In genomic region chr1:107952989-107953388, GRCh38 we compare ENCODE assay signal across 12 cellular contexts. TPM values are rescaled to one million over a fixed set of nuclear protein-coding genes. Genes with fewer than 3 reads are reported as not detected.
DNase-seq lines count a peak whose midpoint lies in the region; ATAC-seq, FAIRE-seq and TF ChIP-seq lines count a peak whose summit lies in the region.
"Had no signal": no experiment of that assay in that cellular context is flagged by ENCODE, and none has a peak within 500 bp of the region (broad histone marks: within the 10 kb centered on the region; RNA-seq: fewer than 3 reads in every experiment).

No MANE protein-coding gene starts in this region.

- H3K4me1 ChIP-seq in endothelial cell of umbilical vein (ENCODE audit: control insufficient read depth, extremely low read depth, insufficient read depth, low read length) (peaks cover 13% of the 10 kb centered on the region), Peyer's patch (no peaks in the 10 kb centered on the region)
- H3K4me1 ChIP-seq: Caco-2 had no signal

- H2AFZ ChIP-seq in endothelial cell of umbilical vein (ENCODE audit: low read depth, low read length), result no peak overlapping the region

- H3K9me3 ChIP-seq in endothelial cell of umbilical vein (replicated peaks; ENCODE audit: control insufficient read depth, insufficient read depth, low read length) (no peaks in the 10 kb centered on the region), Peyer's patch (no peaks in the 10 kb centered on the region)
- H3K9me3 ChIP-seq: Caco-2 had no signal

- peak overlapping the region; percentile 12 for H3K4me2 ChIP-seq in endothelial cell of umbilical vein (ENCODE audit: insufficient read depth, low read length)

- H3K27me3 Mint-ChIP-seq in naive B cell, result no peaks in the 10 kb centered on the region
- H3K27me3 Mint-ChIP-seq: activated naive CD4-positive, alpha-beta T cell treated with anti-CD3 and anti-CD28 coated beads, Interleukin-2, amount 50 U/mL, for 24 hours had no signal

- H3K27ac Mint-ChIP-seq in naive B cell, result peak overlapping the region in 4 of 6 donors; percentile 12 to 75 (median 43)
- H3K27ac Mint-ChIP-seq: activated naive CD4-positive, alpha-beta T cell treated with anti-CD3 and anti-CD28 coated beads, Interleukin-2, amount 50 U/mL, for 24 hours had no signal

- H3K27me3 ChIP-seq in endothelial cell of umbilical vein (ENCODE audit: control insufficient read depth in 2 of 2, insufficient read depth in 2 of 2, low read length in 2 of 2) (peaks cover 5 to 11% of the 10 kb centered on the region in 2 experiments), Peyer's patch (no peaks in the 10 kb centered on the region)
- H3K27me3 ChIP-seq: cardiac muscle cell had no signal

- CTCF ChIA-PET in endothelial cell of umbilical vein (lab: Charles Lee), result no interaction called here

- no peaks in the 10 kb centered on the region for H3K9me3 Mint-ChIP-seq in naive B cell
- H3K9me3 Mint-ChIP-seq: activated naive CD4-positive, alpha-beta T cell treated with anti-CD3 and anti-CD28 coated beads, Interleukin-2, amount 50 U/mL, for 24 hours had no signal

- intact Hi-C loops in endothelial cell of umbilical vein (cut with micrococcal nuclease), result loop anchor here (1.0 kb wide), 2 partner anchors 12 to 16 kb away; partner anchors contain the start of gene VAV3

- DNase-seq in GM12865 (ENCODE audit: low read depth), result peak; percentile 34
- peak; percentile 44 for DNase-seq in NCI-H69 (lab: John Stamatoyannopoulos, UW)
- DNase-seq in endothelial cell of umbilical vein (ENCODE audit: low read depth, low spot score), result peak; percentile 46
- DNase-seq in naive B cell, result no peak
- no peak for DNase-seq in NCI-H2029 (lab: John Stamatoyannopoulos, UW)
- DNase-seq in Peyer's patch, result no peak
- DNase-seq: Caco-2, IMR-90, small intestine had no signal

- no peaks in the 10 kb centered on the region for H3K9me1 ChIP-seq in endothelial cell of umbilical vein (replicated peaks; ENCODE audit: control insufficient read depth, extremely low read depth, insufficient read depth, low read length)

- H3K4me3 Mint-ChIP-seq in naive B cell, result peak overlapping the region in 2 of 8 donors; percentile 6 to 35
- H3K4me3 Mint-ChIP-seq: activated naive CD4-positive, alpha-beta T cell treated with anti-CD3 and anti-CD28 coated beads, Interleukin-2, amount 50 U/mL, for 24 hours had no signal

- BruUV-seq in endothelial cell of umbilical vein (replicated peaks; lab: Mats Ljungman, UMichigan), result no TSS peak

- H3K36me3 ChIP-seq in endothelial cell of umbilical vein (ENCODE audit: control insufficient read depth in 2 of 2, extremely low read depth in 1 of 2, insufficient read depth in 2 of 2, low read length in 2 of 2) (no peaks in the 10 kb centered on the region), Peyer's patch (no peaks in the 10 kb centered on the region)
- H3K36me3 ChIP-seq: cardiac muscle cell had no signal

- no peak overlapping the region for H3K4me3 ChIP-seq in GM12865 (ENCODE audit: low read depth, low read length)
- no peak overlapping the region for H3K4me3 ChIP-seq in endothelial cell of umbilical vein (replicated peaks in 1 of 3; ENCODE audit: insufficient read depth in 1 of 3, low read depth in 1 of 3, low read length in 3 of 3)
- H3K4me3 ChIP-seq in Peyer's patch, result no peak overlapping the region
- H3K4me3 ChIP-seq: cardiac muscle cell had no signal

- POLR2A ChIA-PET in endothelial cell of umbilical vein (lab: Charles Lee), result no interaction called here

- H3K4me1 Mint-ChIP-seq in naive B cell, result peaks cover 41 to 57% (median 44%) of the 10 kb centered on the region in 3 donors

- TF ChIP-seq CTCF in GM12865 (IDR thresholded peaks at IDR 0.05; ENCODE audit: insufficient read depth, low read depth, low read length, missing control alignments), result no peak
- TF ChIP-seq CTCF in endothelial cell of umbilical vein (IDR thresholded peaks at IDR 0.05; ENCODE audit: extremely low read depth in 1 of 2, insufficient read depth in 1 of 2, low read depth in 1 of 2, low read length in 2 of 2), result no peak
- no peak for TF ChIP-seq CTCF in Peyer's patch (IDR thresholded peaks at IDR 0.05)

- no peaks in the 10 kb centered on the region for H3K36me3 Mint-ChIP-seq in naive B cell
- H3K36me3 Mint-ChIP-seq: activated naive CD4-positive, alpha-beta T cell treated with anti-CD3 and anti-CD28 coated beads, Interleukin-2, amount 50 U/mL, for 24 hours had no signal

- no peak for ATAC-seq in naive B cell (ENCODE audit: low read depth in 2 of 2)
- ATAC-seq in GM18505 (IDR thresholded peaks at IDR 0.05; ENCODE audit: unreplicated experiment), result no peak

- TF ChIP-seq POLR2A in endothelial cell of umbilical vein (IDR thresholded peaks at IDR 0.05; ENCODE audit: low read depth, low read length) (no peak), GM18505 (IDR thresholded peaks at IDR 0.05; ENCODE audit: borderline replicate concordance, extremely low read depth, insufficient read depth, insufficient read length) (no peak), Peyer's patch (IDR thresholded peaks at IDR 0.05) (no peak)

- no peak overlapping the region for H3K27ac ChIP-seq in endothelial cell of umbilical vein (ENCODE audit: insufficient read depth, low read depth, low read length)
- H3K27ac ChIP-seq in Peyer's patch, result no peak overlapping the region
- H3K27ac ChIP-seq: cardiac muscle cell had no signal

- dilution Hi-C loops in endothelial cell of umbilical vein (cut with MboI; ENCODE audit: extremely low pct_ligation_motif_present, low sequenced_read_pairs), result no loop called here

- H4K20me1 ChIP-seq in endothelial cell of umbilical vein (replicated peaks; ENCODE audit: control insufficient read depth, extremely low read depth, insufficient read depth, low read length), result no peaks in the 10 kb centered on the region

- no peaks in the 10 kb centered on the region for H3K79me2 ChIP-seq in endothelial cell of umbilical vein (ENCODE audit: control insufficient read depth, insufficient read depth, low read length)

- peak; percentile 48 for FAIRE-seq in endothelial cell of umbilical vein (lab: Jason Lieb, UNC)
- FAIRE-seq: small intestine had no signal

- no peak overlapping the region for H3K9ac ChIP-seq in endothelial cell of umbilical vein (replicated peaks; ENCODE audit: extremely low read depth, insufficient read depth, low read length)

TF ChIP-seq in endothelial cell of umbilical vein, 7 proteins besides CTCF, POLR2A, EP300 and RAD21:
- TF ChIP-seq POLR2AphosphoS5 (IDR thresholded peaks at IDR 0.05; ENCODE audit: insufficient read depth, low read depth, low read length), result peak; percentile 24
- no peak for TF ChIP-seq EZH2 (IDR thresholded peaks at IDR 0.05; ENCODE audit: borderline replicate concordance, low read depth, low read length, severe bottlenecking)
- peak; percentile 89 for TF ChIP-seq GATA2 (IDR thresholded peaks at IDR 0.05; ENCODE audit: insufficient read depth, insufficient read length, low read depth, low read length)
- no peak for TF ChIP-seq FOS (IDR thresholded peaks at IDR 0.05; ENCODE audit: borderline replicate concordance, insufficient read depth, low read length)
- TF ChIP-seq, protein P1, sequence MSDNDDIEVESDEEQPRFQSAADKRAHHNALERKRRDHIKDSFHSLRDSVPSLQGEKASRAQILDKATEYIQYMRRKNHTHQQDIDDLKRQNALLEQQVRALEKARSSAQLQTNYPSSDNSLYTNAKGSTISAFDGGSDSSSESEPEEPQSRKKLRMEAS (IDR thresholded peaks at IDR 0.05; ENCODE audit: insufficient read depth, insufficient read length), result no peak
TF ChIP-seq in endothelial cell of umbilical vein: peak in this region for 2.

RNA-seq across cellular contexts. Expression of gene VAV3, which starts 12.0 kb away (rescaled TPM):
- total RNA-seq in endothelial cell of umbilical vein (1.5 and 2.1 TPM in 2 replicates), Peyer's patch (10 to 100 TPM; 32.1 to 60.9 (median 41.5) TPM)
- polyA plus RNA-seq in endothelial cell of umbilical vein (0.10 and 0.18 TPM in 2 replicates), naive B cell (ENCODE audit: low read depth in 6 of 6) (10 to 100 TPM; 24.8 to 45.9 (median 33.6) TPM)
- polyA plus RNA-seq in endothelial cell of umbilical vein (2011; cell fraction: cytosol; rRNA removed), result 0.06 and 0.09 TPM in 2 replicates
- polyA plus RNA-seq in endothelial cell of umbilical vein (2011; cell fraction: nucleus; rRNA removed), result 0.20 and 0.29 TPM in 2 replicates
- 0.20 and 0.24 TPM in 2 replicates for polyA plus RNA-seq in endothelial cell of umbilical vein (2012)
- 0.19 and 0.64 TPM in 2 replicates for polyA minus RNA-seq in endothelial cell of umbilical vein
- 6.3 TPM for polyA minus RNA-seq in endothelial cell of umbilical vein (2011; cell fraction: cytosol; rRNA and poly(A)+ RNA removed)
- polyA minus RNA-seq in endothelial cell of umbilical vein (2011; cell fraction: nucleus; rRNA and poly(A)+ RNA removed), result 0.87 TPM in 2 replicates

Comparison
In these comparisons a context has a peak if more than half of its experiments do, and no peak if none do; other contexts are left out.
1. DNase-seq: peak in GM12865 (single experiment), NCI-H69 (single experiment) and endothelial cell of umbilical vein (single experiment); none in naive B cell (single experiment), NCI-H2029 (single experiment) and Peyer's patch (0 of 3).
2. RNA of gene VAV3, which starts 12.0 kb away (total RNA-seq): 32.1 to 60.9 TPM in Peyer's patch; 1.5 to 2.1 TPM in endothelial cell of umbilical vein; every median in the first group is over 10 times any median in the second.